18 cellular contexts compared by ENCODE assay signal in genomic region chr6:26000366-26000886, GRCh38. TPM values are rescaled to one million over a fixed set of nuclear protein-coding genes. Genes with fewer than 3 reads are reported as not detected.
A peak's percentile ranks its signal among the peaks of the same experiment; 100 is the strongest.
DNase-seq lines count a peak whose midpoint lies in the region; ATAC-seq, FAIRE-seq and TF ChIP-seq lines count a peak whose summit lies in the region.
"Had no signal": no experiment of that assay in that cellular context is flagged by ENCODE, and none has a peak within 500 bp of the region (broad histone marks: within the 10 kb centered on the region; RNA-seq: fewer than 3 reads in every experiment).

No MANE protein-coding gene starts in this region.

- H3K56ac ChIP-seq in H9 (ENCODE audit: insufficient read length, low read depth, low read length) (no peak overlapping the region), H1 (replicated peaks; ENCODE audit: insufficient read length, low read depth, low read length) (no peak overlapping the region)

- H4K20me1 ChIP-seq in H9 (ENCODE audit: control insufficient read depth, insufficient read depth, insufficient read length) = no peaks in the 10 kb centered on the region
- no peaks in the 10 kb centered on the region for H4K20me1 ChIP-seq in H1 (replicated peaks in 1 of 2; ENCODE audit: control insufficient read depth in 1 of 2, insufficient read depth in 2 of 2, low read length in 2 of 2)

- no peak overlapping the region for H3T11ph ChIP-seq in H9 (ENCODE audit: low read length)

- no peak overlapping the region for H3K27ac ChIP-seq in H9 (ENCODE audit: insufficient read length, low read depth, low read length)
- peak overlapping the region; percentile 73; the same call in 1 of the 2 replicates for H3K27ac ChIP-seq in HUES64 (ENCODE audit: low read depth, low read length)
- no peak overlapping the region; the same call in 1 of the 2 replicates for H3K27ac ChIP-seq in H1 (ENCODE audit: low read depth, low read length)
- H3K27ac ChIP-seq in CD4-positive, alpha-beta T cell (ENCODE audit: low read depth, low read length) = no peak overlapping the region
- H3K27ac ChIP-seq: C4-2B, GM23248 had no signal

- H3K79me2 ChIP-seq in H9 (ENCODE audit: insufficient read depth, low read length) (no peaks in the 10 kb centered on the region), H1 (ENCODE audit: control insufficient read depth in 1 of 2, insufficient read depth in 2 of 2, low read length in 2 of 2) (no peaks in the 10 kb centered on the region)

- H3K14ac ChIP-seq in H9 (ENCODE audit: insufficient read depth, low read length) = no peak overlapping the region
- no peak overlapping the region for H3K14ac ChIP-seq in H1 (ENCODE audit: insufficient read length)

- no CpG with 5 or more reads among the region's 1 CpG for WGBS in H9 (ENCODE audit: extremely low coverage, insufficient read length, low lambda C conversion rate)
- WGBS in HUES64 = 81% methylated on average over 1 of the region's 1 CpG
- 94% methylated on average over 1 of the region's 1 CpG; no CpG with 5 or more reads in 1 of the 2 experiments for WGBS in H1 (ENCODE audit: extremely low coverage in 1 of 2, insufficient coverage in 1 of 2, insufficient read length in 1 of 2, insufficient replicate concordance in 2 of 2, low coverage in 1 of 2, low lambda C conversion rate in 2 of 2, missing lambda C conversion rate in 1 of 2), 2 experiments

- FAIRE-seq in H1 (lab: Jason Lieb, UNC) = no peak
- FAIRE-seq: A204.1, GM12892, GM19239 had no signal

- H3K27me3 Mint-ChIP-seq in H9 (ENCODE audit: low read depth) = no peaks in the 10 kb centered on the region
- H3K27me3 Mint-ChIP-seq in CD4-positive, alpha-beta T cell = no peaks in the 10 kb centered on the region
- H3K27me3 Mint-ChIP-seq: CD4-positive, alpha-beta memory T cell had no signal

- no peak for TF ChIP-seq EP300 in H1 (IDR thresholded peaks at IDR 0.05; ENCODE audit: borderline replicate concordance in 1 of 2, low read depth in 2 of 2, low read length in 2 of 2)

- H2BK15ac ChIP-seq in H9 (ENCODE audit: low read depth, low read length) (no peak overlapping the region), H1 (ENCODE audit: low read length) (no peak overlapping the region)

- H3K4me1 ChIP-seq in H9 (ENCODE audit: insufficient read depth, low read length) (peaks cover 8% of the 10 kb centered on the region; the same call in 1 of the 2 replicates), HUES64 (ENCODE audit: insufficient read depth, low read length) (peaks cover 28% of the 10 kb centered on the region), H1 (replicated peaks in 1 of 4; ENCODE audit: control insufficient read depth in 3 of 4, insufficient read depth in 4 of 4, low read length in 3 of 4) (peaks cover 0 to 16% (median 4%) of the 10 kb centered on the region in 4 experiments; a peak in 3 of 7 replicates)

- peaks cover 44 to 45% of the 10 kb centered on the region in 2 experiments for H3K4me1 Mint-ChIP-seq in H9
- H3K4me1 Mint-ChIP-seq in stimulated activated effector memory CD8-positive, alpha-beta T cell treated with anti-CD3 and anti-CD28 coated beads, Interleukin-12 subunit alpha, Interleukin-12 subunit beta, amount 100 ng/mL, for 72 hours = no peaks in the 10 kb centered on the region
- H3K4me1 Mint-ChIP-seq in CD4-positive, alpha-beta T cell (ENCODE audit: low read depth) = peaks cover 3% of the 10 kb centered on the region

- H3K36me3 ChIP-seq in HUES64 (ENCODE audit: insufficient read depth, low read length) (peaks cover 12% of the 10 kb centered on the region), H1 (ENCODE audit: control insufficient read depth in 2 of 4, insufficient read depth in 4 of 4, low read length in 3 of 4) (peaks cover 0 to 5% (median 0%) of the 10 kb centered on the region in 4 experiments; a peak in 2 of 8 replicates)

- ATAC-seq in stimulated activated effector memory CD8-positive, alpha-beta T cell treated with anti-CD3 and anti-CD28 coated beads, Interleukin-12 subunit alpha, Interleukin-12 subunit beta, amount 100 ng/mL, for 72 hours = no peak
- ATAC-seq in CD4-positive, alpha-beta T cell (ENCODE audit: poor library complexity) = no peak

- H3K27me3 ChIP-seq in H9 (ENCODE audit: insufficient read depth, low read length) (no peaks in the 10 kb centered on the region), HUES64 (ENCODE audit: insufficient read depth, low read length) (no peaks in the 10 kb centered on the region), H1 (replicated peaks in 1 of 4; ENCODE audit: control insufficient read depth in 3 of 4, extremely low read depth in 1 of 4, insufficient read depth in 3 of 4, low read length in 3 of 4) (no peaks in the 10 kb centered on the region)
- H3K27me3 ChIP-seq in CD4-positive, alpha-beta T cell (ENCODE audit: control insufficient read depth, insufficient read depth, low read length) = no peaks in the 10 kb centered on the region

- peak overlapping the region; percentile 49 to 78 (median 77); a peak in 3 of 7 replicates for H3K27ac Mint-ChIP-seq in H9
- H3K27ac Mint-ChIP-seq in stimulated activated effector memory CD8-positive, alpha-beta T cell treated with anti-CD3 and anti-CD28 coated beads, Interleukin-12 subunit alpha, Interleukin-12 subunit beta, amount 100 ng/mL, for 72 hours = peak overlapping the region; percentile 29
- H3K27ac Mint-ChIP-seq in CD4-positive, alpha-beta T cell = no peak overlapping the region

- H2AFZ ChIP-seq in H9 (ENCODE audit: low read length) (no peak overlapping the region), H1 (ENCODE audit: low read length) (0 out of 2 replicates have a peak overlapping the region, but pooled peaks have one; percentile 50)
- H2AFZ ChIP-seq: GM23248 had no signal

- no peak for TF ChIP-seq CTCF in H9 (conservative IDR thresholded peaks at IDR 0.05)
- no peak for TF ChIP-seq CTCF in H1 (IDR thresholded peaks at IDR 0.05; ENCODE audit: control extremely low read depth in 1 of 3, insufficient read depth in 1 of 3, low read depth in 1 of 3, low read length in 3 of 3)
- TF ChIP-seq CTCF in CD4-positive, alpha-beta T cell (IDR thresholded peaks at IDR 0.05) = no peak

- CTCF ChIA-PET in H1 (lab: Charles Lee; ENCODE audit: partially characterized antibody) = interaction anchor here (0.9 to 2.0 kb wide), 6 partner anchors 9 to 284 kb away, joined by 3 to 10 read pairs (median 4); partner anchors contain the start of gene TRIM38
- CTCF ChIA-PET in CD4-positive, alpha-beta T cell (lab: Charles Lee) = no interaction called here

- no peaks in the 10 kb centered on the region for H3K9me3 ChIP-seq in H9 (ENCODE audit: control insufficient read depth, low read depth, low read length)
- no peaks in the 10 kb centered on the region for H3K9me3 ChIP-seq in HUES64 (ENCODE audit: insufficient read depth, low read depth, low read length)
- H3K9me3 ChIP-seq in H1 (ENCODE audit: insufficient read depth in 2 of 2, low read depth in 1 of 2, low read length in 1 of 2) = no peaks in the 10 kb centered on the region
- no peaks in the 10 kb centered on the region for H3K9me3 ChIP-seq in CD4-positive, alpha-beta T cell (ENCODE audit: control insufficient read depth, low read length)

- H3K79me1 ChIP-seq in H9 (ENCODE audit: insufficient read depth, low read depth, low read length, poor library complexity, severe bottlenecking) = no peaks in the 10 kb centered on the region
- H3K79me1 ChIP-seq in H1 (ENCODE audit: low read depth, low read length) = no peaks in the 10 kb centered on the region

- H3K9me3 Mint-ChIP-seq in H9 = no peaks in the 10 kb centered on the region; a peak in 1 of 5 replicates
- no peaks in the 10 kb centered on the region for H3K9me3 Mint-ChIP-seq in stimulated activated effector memory CD8-positive, alpha-beta T cell treated with anti-CD3 and anti-CD28 coated beads, Interleukin-12 subunit alpha, Interleukin-12 subunit beta, amount 100 ng/mL, for 72 hours
- no peaks in the 10 kb centered on the region for H3K9me3 Mint-ChIP-seq in CD4-positive, alpha-beta T cell
- H3K9me3 Mint-ChIP-seq: CD4-positive, alpha-beta memory T cell had no signal

- H2BK20ac ChIP-seq in H9 (ENCODE audit: low read depth, low read length, poor library complexity, severe bottlenecking) (no peak overlapping the region), H1 (ENCODE audit: low read length) (0 out of 2 replicates have a peak overlapping the region, but pooled peaks have one; percentile 53)

- peaks cover 2 to 9% (median 7%) of the 10 kb centered on the region in 3 experiments; a peak in 5 of 7 replicates for H3K36me3 Mint-ChIP-seq in H9 (ENCODE audit: insufficient read depth in 1 of 3, low read depth in 3 of 3)
- H3K36me3 Mint-ChIP-seq in stimulated activated effector memory CD8-positive, alpha-beta T cell treated with anti-CD3 and anti-CD28 coated beads, Interleukin-12 subunit alpha, Interleukin-12 subunit beta, amount 100 ng/mL, for 72 hours = peaks cover 4% of the 10 kb centered on the region
- H3K36me3 Mint-ChIP-seq in CD4-positive, alpha-beta T cell (ENCODE audit: low read depth) = peaks cover 35% of the 10 kb centered on the region

- H3K18ac ChIP-seq in H9 (ENCODE audit: insufficient read length, low read depth, low read length) = peak overlapping the region; percentile 17
- peak overlapping the region; percentile 32; the same call in 1 of the 2 replicates for H3K18ac ChIP-seq in H1 (ENCODE audit: extremely low read depth, low read length)

- no peak overlapping the region for H2BK5ac ChIP-seq in H9 (ENCODE audit: insufficient read length, low read length)
- H2BK5ac ChIP-seq in H1 (ENCODE audit: low read depth, low read length) = no peak overlapping the region

- H4K8ac ChIP-seq in H9 (replicated peaks; ENCODE audit: insufficient read length, low read depth, low read length) = no peak overlapping the region
- no peak overlapping the region for H4K8ac ChIP-seq in H1 (ENCODE audit: extremely low read depth, insufficient read depth, low read length)

- no peak for TF ChIP-seq POLR2A in H1 (IDR thresholded peaks at IDR 0.05; ENCODE audit: control extremely low read depth in 1 of 2, low read depth in 2 of 2, low read length in 2 of 2)

- DNase-seq in H9 = no peak
- DNase-seq in H1 (ENCODE audit: low read depth in 1 of 2, low spot score in 2 of 2) = no peak
- no peak for DNase-seq in stimulated activated effector memory CD8-positive, alpha-beta T cell treated with anti-CD3 and anti-CD28 coated beads, Interleukin-12 subunit alpha, Interleukin-12 subunit beta, amount 100 ng/mL, for 72 hours (ENCODE audit: low spot score in 2 of 2)
- no peak for DNase-seq in stimulated activated CD4-positive, alpha-beta T cell treated with anti-CD3 and anti-CD28 coated beads, Interleukin-4, amount 100 ng/mL, for 1 hour
- DNase-seq in stimulated activated CD4-positive, alpha-beta T cell treated with anti-CD3 and anti-CD28 coated beads, Interleukin-4, amount 100 ng/mL, for 24 hours = no peak
- no peak for DNase-seq in CD4-positive, alpha-beta T cell
- DNase-seq: ACHN; CD4-positive, alpha-beta memory T cell; DMS153; DMS79; GDM1; GM23248; H7 had no signal

- H4K91ac ChIP-seq in H9 (ENCODE audit: insufficient read length, low read depth, low read length) = no peak overlapping the region
- H4K91ac ChIP-seq in H1 (replicated peaks; ENCODE audit: insufficient read length, low read length) = no peak overlapping the region

- TF ChIP-seq RAD21 in H1 (IDR thresholded peaks at IDR 0.05 in 1 of 2, conservative IDR thresholded peaks at IDR 0.05 in 1 of 2; ENCODE audit: low read depth in 2 of 2, low read length in 2 of 2) = no peak

- H3K23me2 ChIP-seq in H9 (ENCODE audit: insufficient read length, low read depth, low read length, poor library complexity, severe bottlenecking) (no peaks in the 10 kb centered on the region), H1 (ENCODE audit: low read depth, low read length) (no peaks in the 10 kb centered on the region)

- H3K4ac ChIP-seq in H9 (ENCODE audit: low read depth, low read length) = no peak overlapping the region
- H3K4ac ChIP-seq in H1 (replicated peaks; ENCODE audit: insufficient read length, low read depth, low read length) = no peak overlapping the region

- POLR2A ChIA-PET in H1 (lab: Charles Lee; ENCODE audit: partially characterized antibody) = interaction anchor here (0.7 to 5.5 kb wide), 2 partner anchors 21 to 31 kb away, joined by 3 to 29 read pairs; a partner anchor contains a TSS
- POLR2A ChIA-PET in CD4-positive, alpha-beta T cell (lab: Charles Lee) = no interaction called here

- H3K4me3 ChIP-seq in HUES64 (ENCODE audit: low read length) (no peak overlapping the region), H1 (ENCODE audit: extremely low read depth in 1 of 4, insufficient read depth in 2 of 4, low read depth in 3 of 4, low read length in 4 of 4) (no peak overlapping the region; a peak in 1 of 8 replicates)
- H3K4me3 ChIP-seq: GM23248 had no signal

- no peak overlapping the region for H3K4me2 ChIP-seq in H9 (ENCODE audit: insufficient read depth, insufficient read length, low read length)
- H3K4me2 ChIP-seq in H1 (ENCODE audit: insufficient read depth in 1 of 2, low read depth in 2 of 2, low read length in 2 of 2) = peak overlapping the region in 1 of 2 experiments; percentile 24; a peak in 1 of 4 replicates

- H2BK120ac ChIP-seq in H9 (ENCODE audit: low read depth, low read length, poor library complexity, severe bottlenecking) = no peak overlapping the region
- no peak overlapping the region for H2BK120ac ChIP-seq in H1 (replicated peaks; ENCODE audit: low read depth, low read length)

- H3K23ac ChIP-seq in H9 (ENCODE audit: insufficient read length, low read depth, low read length) (no peak overlapping the region), H1 (ENCODE audit: insufficient read length) (no peak overlapping the region)

- intact Hi-C loops in CD4-positive, alpha-beta T cell (cut with DNase I, micrococcal nuclease) = no loop called here

- H2BK12ac ChIP-seq in H9 (ENCODE audit: insufficient read length, low read depth, low read length) (no peak overlapping the region), H1 (ENCODE audit: low read depth, low read length) (peak overlapping the region; percentile 77; the same call in 1 of the 2 replicates)

- no peak overlapping the region for H3K9ac ChIP-seq in H9 (ENCODE audit: extremely low read depth, insufficient read length, low read length)
- no peak overlapping the region for H3K9ac ChIP-seq in HUES64 (ENCODE audit: low read depth, low read length)
- H3K9ac ChIP-seq in H1 (replicated peaks in 1 of 4; ENCODE audit: extremely low read depth in 1 of 4, low read depth in 3 of 4, low read length in 3 of 4) = no peak overlapping the region
- H3K9ac ChIP-seq: GM23248 had no signal

- H4K5ac ChIP-seq in H9 (ENCODE audit: insufficient read length, low read depth, low read length) (no peak overlapping the region), H1 (ENCODE audit: insufficient read length, low read depth, low read length) (no peak overlapping the region)

- no peak overlapping the region for H2AK5ac ChIP-seq in H9 (ENCODE audit: insufficient read length, low read length)
- peak overlapping the region; percentile 82; the same call in 1 of the 2 replicates for H2AK5ac ChIP-seq in H1 (ENCODE audit: low read depth, low read length)

- no peak overlapping the region; a peak in 1 of 5 replicates for H3K4me3 Mint-ChIP-seq in H9
- no peak overlapping the region for H3K4me3 Mint-ChIP-seq in stimulated activated effector memory CD8-positive, alpha-beta T cell treated with anti-CD3 and anti-CD28 coated beads, Interleukin-12 subunit alpha, Interleukin-12 subunit beta, amount 100 ng/mL, for 72 hours
- no peak overlapping the region for H3K4me3 Mint-ChIP-seq in CD4-positive, alpha-beta T cell

RNA-seq across cellular contexts. Expression of gene TRIM38, which starts 37.8 kb away (rescaled TPM):
- 0.55 and 0.61 TPM in 2 replicates for total RNA-seq in H9 (2021)
- 0.30 TPM for polyA plus RNA-seq in HUES64 (2013, experiment 1 of 2)
- 0.38 TPM for polyA plus RNA-seq in HUES64 (2013, experiment 2 of 2)
- total RNA-seq in H1 (2021; fragmentation: NEBNext Ultra II Directional; extraction: Animal tissue kit (Norgen Biotek cat#: 25700)) = 0.27 and 0.43 TPM in 2 replicates
- 0.25 and 0.56 TPM in 2 replicates for polyA plus RNA-seq in H1 (2011; rRNA removed)
- 0.44 TPM for polyA plus RNA-seq in H1 (2011; cell fraction: cytosol; rRNA removed)
- polyA plus RNA-seq in H1 (2011; cell fraction: nucleus; rRNA removed) = 0.54 TPM
- 0.48 to 0.77 TPM (median 0.66 TPM) in 4 replicates for polyA plus RNA-seq in H1 (2012, experiment 1 of 2)
- 0.07 TPM for polyA plus RNA-seq in H1 (2012, experiment 2 of 2)
- 0.32 TPM for polyA plus RNA-seq in H1 (2013, experiment 1 of 2)
- polyA plus RNA-seq in H1 (2013, experiment 2 of 2) = 0.29 TPM
- 0.91 and 1.3 TPM in 2 replicates for polyA minus RNA-seq in H1 (2011; rRNA and poly(A)+ RNA removed)
- polyA minus RNA-seq in H1 (2011; cell fraction: cytosol; rRNA and poly(A)+ RNA removed) = 0.29 TPM
- polyA minus RNA-seq in H1 (2011; cell fraction: nucleus; rRNA and poly(A)+ RNA removed) = 1.9 TPM
- 10 to 100 TPM; 17.0 to 17.5 TPM for total RNA-seq in CD4-positive, alpha-beta T cell

Comparison
In these comparisons a context has a peak if more than half of its experiments do, and no peak if none do; other contexts are left out.
1. RNA of gene TRIM38, which starts 37.8 kb away (total RNA-seq): 17.0 to 17.5 TPM in CD4-positive, alpha-beta T cell; 0.55 to 0.61 TPM in H9 and 0.27 to 0.43 TPM in H1; every median in the first group is over 10 times any median in the second.